In genomic region chr14:97301931-97302559, GRCh38 we compare ENCODE assay signal across 33 cellular contexts.
DNase-seq lines count a peak whose midpoint lies in the region; ATAC-seq, FAIRE-seq and TF ChIP-seq lines count a peak whose summit lies in the region.
"Had no signal": no experiment of that assay in that cellular context is flagged by ENCODE, and none has a peak within 500 bp of the region (broad histone marks: within the 10 kb centered on the region; RNA-seq: fewer than 3 reads in every experiment).

No MANE protein-coding gene starts in this region.

- H3K4me1 Mint-ChIP-seq in CD4-positive, alpha-beta memory T cell: peaks cover 12 to 39% (median 14%) of the 10 kb centered on the region in 4 donors
- peaks cover 22% of the 10 kb centered on the region for H3K4me1 Mint-ChIP-seq in WTC11
- H3K4me1 Mint-ChIP-seq: IgD-negative memory B cell, memory B cell had no signal

- POLR2A ChIA-PET in CD4-positive, alpha-beta memory T cell (lab: Charles Lee; ENCODE audit: partially characterized antibody): interaction anchor here (0.8 kb wide), 1 partner anchor 30 kb away, joined by 3 read pairs; no protein-coding TSS in a partner anchor
- POLR2A ChIA-PET in WTC11 (lab: Charles Lee): no interaction called here

- no peaks in the 10 kb centered on the region for H3K9me3 Mint-ChIP-seq in CD4-positive, alpha-beta memory T cell
- no peaks in the 10 kb centered on the region for H3K9me3 Mint-ChIP-seq in WTC11
- H3K9me3 Mint-ChIP-seq: activated naive CD8-positive, alpha-beta T cell treated with anti-CD3 and anti-CD28 coated beads, Interleukin-2, amount 10 ng/mL, durations not matched to agents 7 days and 5 days; memory B cell had no signal

- in situ Hi-C loops in GM13977 (cut with MboI; ENCODE audit: low pct_unique_long_range_greater_than_20kb, low sequenced_read_pairs, unreplicated experiment): no loop called here

- dilution Hi-C loops in keratinocyte (cut with MboI; ENCODE audit: extremely low pct_ligation_motif_present, low sequenced_read_pairs): no loop called here

- H3K27me3 ChIP-seq in CD4-positive, alpha-beta memory T cell (ENCODE audit: insufficient read depth, low read length): no peaks in the 10 kb centered on the region
- no peaks in the 10 kb centered on the region for H3K27me3 ChIP-seq in keratinocyte (ENCODE audit: control insufficient read depth, extremely low read depth, insufficient read depth, low read length)
- H3K27me3 ChIP-seq: ascending aorta, right atrium auricular region, SJSA1 had no signal

- intact Hi-C loops in CD4-positive, alpha-beta memory T cell (cut with micrococcal nuclease): no loop called here

- H3K27me3 Mint-ChIP-seq in CD4-positive, alpha-beta memory T cell: peaks cover 2 to 5% of the 10 kb centered on the region in 2 donors
- H3K27me3 Mint-ChIP-seq in WTC11 (ENCODE audit: low read depth): no peaks in the 10 kb centered on the region
- H3K27me3 Mint-ChIP-seq: memory B cell had no signal

- no peaks in the 10 kb centered on the region for H3K79me2 ChIP-seq in keratinocyte (ENCODE audit: control insufficient read depth, insufficient read depth, low read length)

- no peaks in the 10 kb centered on the region for H3K36me3 ChIP-seq in CD4-positive, alpha-beta memory T cell (ENCODE audit: insufficient read depth, low read length)
- H3K36me3 ChIP-seq in keratinocyte (ENCODE audit: control insufficient read depth in 2 of 2, extremely low read depth in 1 of 2, insufficient read depth in 2 of 2, low read length in 2 of 2): no peaks in the 10 kb centered on the region
- H3K36me3 ChIP-seq: ascending aorta, BE2C, left lung, right atrium auricular region, SJSA1, suprapubic skin had no signal

- H2AFZ ChIP-seq in keratinocyte (ENCODE audit: control insufficient read depth, low read length): no peak overlapping the region

- H4K20me1 ChIP-seq in keratinocyte (ENCODE audit: control insufficient read depth, extremely low read depth, insufficient read depth, low read length): no peaks in the 10 kb centered on the region

- H3K9me1 ChIP-seq in keratinocyte (ENCODE audit: control insufficient read depth, extremely low read depth, insufficient read depth, low read length): no peaks in the 10 kb centered on the region

- no peak overlapping the region for H3K4me3 Mint-ChIP-seq in CD4-positive, alpha-beta memory T cell
- H3K4me3 Mint-ChIP-seq in WTC11: no peak overlapping the region
- H3K4me3 Mint-ChIP-seq: activated CD8-positive, alpha-beta T cell treated with anti-CD3 and anti-CD28 coated beads, Interleukin-2, amount 10 ng/mL, durations not matched to agents 7 days and 5 days; activated naive CD8-positive, alpha-beta T cell treated with anti-CD3 and anti-CD28 coated beads, Interleukin-2, amount 10 ng/mL, durations not matched to agents 7 days and 5 days; IgD-negative memory B cell; memory B cell had no signal

- no peak for DNase-seq in CD4-positive, alpha-beta memory T cell
- DNase-seq in GM13977 (ENCODE audit: low spot score) (no peak), WTC11 (ENCODE audit: low spot score) (no peak), keratinocyte (ENCODE audit: low read depth, low spot score) (peak; percentile 1), NCI-H2081 treated with DMSO at 0.1 percent for 48 hours (lab: John Stamatoyannopoulos, UW) (no peak)
- DNase-seq: activated CD4-positive, alpha-beta T cell treated with anti-CD3 and anti-CD28 coated beads for 4 hours; activated CD8-positive, alpha-beta T cell treated with anti-CD3 and anti-CD28 coated beads, Interleukin-2, amount 10 ng/mL, durations not matched to agents 7 days and 5 days; activated effector memory CD4-positive, alpha-beta T cell treated with Interleukin-2 at 50 U/mL for 16 hours; activated naive CD8-positive, alpha-beta T cell treated with anti-CD3 and anti-CD28 coated beads, Interleukin-2, amount 10 ng/mL, durations not matched to agents 7 days and 5 days; BE2C; DMS 273 treated with DMSO at 0.1 percent for 48 hours; effector memory CD4-positive, alpha-beta T cell; EL; erythroblast; left lung; NCI-H1092; NCI-H187; NCI-H2171; NCI-H524 treated with DMSO at 0.1 percent for 48 hours; small intestine; stimulated activated naive CD4-positive, alpha-beta T cell treated with Interleukin-2 at 50 U/mL for 16 hours; T-helper 9 cell had no signal

- peak; percentile 65 for ATAC-seq in WTC11
- no peak for ATAC-seq in GM21526 (IDR thresholded peaks at IDR 0.05; ENCODE audit: low FRiP score, unreplicated experiment)
- no peak for ATAC-seq in HG03045 (IDR thresholded peaks at IDR 0.05; ENCODE audit: unreplicated experiment)
- ATAC-seq: activated CD8-positive, alpha-beta T cell treated with anti-CD3 and anti-CD28 coated beads, Interleukin-2, amount 10 ng/mL, durations not matched to agents 7 days and 5 days; left lung had no signal

- no peaks in the 10 kb centered on the region for H3K36me3 Mint-ChIP-seq in CD4-positive, alpha-beta memory T cell
- H3K36me3 Mint-ChIP-seq in WTC11: no peaks in the 10 kb centered on the region
- H3K36me3 Mint-ChIP-seq: activated naive CD8-positive, alpha-beta T cell treated with anti-CD3 and anti-CD28 coated beads, Interleukin-2, amount 10 ng/mL, durations not matched to agents 7 days and 5 days; IgD-negative memory B cell; memory B cell had no signal

- H3K9ac ChIP-seq in keratinocyte (ENCODE audit: control insufficient read depth, extremely low read depth, insufficient read depth, low read length): no peak overlapping the region

- peak overlapping the region in 5 of 7 donors; percentile 25 to 59 (median 43) for H3K27ac Mint-ChIP-seq in CD4-positive, alpha-beta memory T cell
- no peak overlapping the region for H3K27ac Mint-ChIP-seq in WTC11
- H3K27ac Mint-ChIP-seq: activated CD8-positive, alpha-beta T cell treated with anti-CD3 and anti-CD28 coated beads, Interleukin-2, amount 10 ng/mL, durations not matched to agents 7 days and 5 days; activated naive CD8-positive, alpha-beta T cell treated with anti-CD3 and anti-CD28 coated beads, Interleukin-2, amount 10 ng/mL, durations not matched to agents 7 days and 5 days; memory B cell had no signal

- no peak overlapping the region for H3K27ac ChIP-seq in CD4-positive, alpha-beta memory T cell (ENCODE audit: low read depth, low read length)
- H3K27ac ChIP-seq in keratinocyte (ENCODE audit: control insufficient read depth, insufficient read depth, low read length): no peak overlapping the region
- H3K27ac ChIP-seq: ascending aorta, coronary artery, left lung, right atrium auricular region, SJSA1, suprapubic skin, VCaP had no signal

- H3K9me3 ChIP-seq in CD4-positive, alpha-beta memory T cell (ENCODE audit: control insufficient read depth in 1 of 2, low read length in 2 of 2): no peaks in the 10 kb centered on the region
- no peaks in the 10 kb centered on the region for H3K9me3 ChIP-seq in keratinocyte (ENCODE audit: control insufficient read depth, low read depth, low read length)
- H3K9me3 ChIP-seq: ascending aorta, BE2C, left lung, right atrium auricular region, suprapubic skin had no signal

- no peak for FAIRE-seq in keratinocyte (lab: Jason Lieb, UNC)
- FAIRE-seq: islet of Langerhans, small intestine had no signal

- peak; percentile 2 for TF ChIP-seq CTCF in GM13977 (IDR thresholded peaks at IDR 0.05; ENCODE audit: extremely low read depth, insufficient read depth, missing control alignments)
- TF ChIP-seq CTCF in WTC11 (IDR thresholded peaks at IDR 0.05): no peak
- TF ChIP-seq CTCF in keratinocyte (optimal IDR thresholded peaks at IDR 0.05 in 1 of 3, IDR thresholded peaks at IDR 0.05 in 1 of 3, conservative IDR thresholded peaks at IDR 0.05 in 1 of 3; ENCODE audit: extremely low read depth in 1 of 3, insufficient read depth in 2 of 3, low read length in 3 of 3): no peak

- CTCF ChIA-PET in CD4-positive, alpha-beta memory T cell (lab: Charles Lee; ENCODE audit: partially characterized antibody): interaction anchor here (1.3 to 1.5 kb wide), 2 partner anchors 78 to 305 kb away, joined by 4 read pairs; no protein-coding TSS in a partner anchor
- CTCF ChIA-PET in WTC11 (lab: Charles Lee): interaction anchor here (0.6 to 1.5 kb wide), 6 partner anchors 73 to 289 kb away, joined by 3 to 7 read pairs (median 3); no protein-coding TSS in a partner anchor

- H3K4me1 ChIP-seq in CD4-positive, alpha-beta memory T cell (ENCODE audit: insufficient read depth, low read length): peaks cover 9% of the 10 kb centered on the region
- peaks cover 4% of the 10 kb centered on the region for H3K4me1 ChIP-seq in keratinocyte (ENCODE audit: control insufficient read depth, extremely low read depth, insufficient read depth, low read length)
- H3K4me1 ChIP-seq: ascending aorta, BE2C, left lung, right atrium auricular region, suprapubic skin had no signal

- no peak overlapping the region for H3K4me2 ChIP-seq in keratinocyte (ENCODE audit: control insufficient read depth, extremely low read depth, insufficient read depth, low read depth, low read length)

- no peak overlapping the region for H3K4me3 ChIP-seq in CD4-positive, alpha-beta memory T cell (ENCODE audit: low read length in 2 of 2)
- no peak overlapping the region for H3K4me3 ChIP-seq in keratinocyte (ENCODE audit: control insufficient read depth in 2 of 3, extremely low read depth in 1 of 3, insufficient read depth in 2 of 3, low read depth in 1 of 3, low read length in 3 of 3)
- H3K4me3 ChIP-seq: ascending aorta, coronary artery, left lung, right atrium auricular region, SJSA1, suprapubic skin had no signal

TF ChIP-seq in WTC11, 78 proteins besides CTCF, POLR2A, EP300 and RAD21 (continues in another document):
- TF ChIP-seq CDX4 (CRISPR knock-in tag; IDR thresholded peaks at IDR 0.05; ENCODE audit: borderline replicate concordance) (no peak), GABPB1 (CRISPR knock-in tag; IDR thresholded peaks at IDR 0.05) (no peak), CBFB (CRISPR knock-in tag; IDR thresholded peaks at IDR 0.05; ENCODE audit: low read depth) (no peak), NFYB (CRISPR knock-in tag; conservative IDR thresholded peaks at IDR 0.05; ENCODE audit: low read depth) (no peak)
